19 cellular contexts compared by ENCODE assay signal in the genomic region with DNA sequence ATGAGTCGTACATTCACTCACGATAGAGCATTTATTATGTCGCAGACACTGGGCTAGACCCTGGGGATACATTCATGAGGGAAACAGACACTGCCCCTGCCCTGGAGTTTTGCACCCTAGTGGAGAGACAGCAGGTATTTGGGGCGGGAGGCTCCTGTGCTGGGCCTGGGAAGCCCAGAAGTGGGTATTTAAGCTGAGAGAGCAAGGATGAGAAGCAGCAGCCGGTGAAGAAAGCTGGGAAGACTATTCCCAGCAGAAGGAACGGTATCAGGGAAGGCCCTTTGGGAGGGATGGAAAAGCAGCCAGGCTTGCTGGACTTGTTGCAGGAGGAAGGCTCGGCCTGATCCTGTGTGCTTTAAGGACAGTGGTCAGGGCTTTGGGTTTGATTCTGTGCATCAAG. TPM values are rescaled to one million over a fixed set of nuclear protein-coding genes. Genes with fewer than 3 reads are reported as not detected.
DNase-seq lines count a peak whose midpoint lies in the region; ATAC-seq and TF ChIP-seq lines count a peak whose summit lies in the region.
"Had no signal": no experiment of that assay in that cellular context is flagged by ENCODE, and none has a peak within 500 bp of the region (broad histone marks: within the 10 kb centered on the region; RNA-seq: fewer than 3 reads in every experiment).

No MANE protein-coding gene starts in this region.

- CTCF ChIA-PET in WTC11 (lab: Charles Lee) = interaction anchor here (0.8 to 0.9 kb wide), 2 partner anchors 28 to 142 kb away, joined by 3 read pairs; a partner anchor contains a TSS

- intact Hi-C loops in left ventricle myocardium inferior (cut with micrococcal nuclease) = loop anchor here (5.0 to 10.0 kb wide), 2 partner anchors 133 to 305 kb away; no protein-coding TSS in a partner anchor
- intact Hi-C loops in left cardiac atrium (cut with DNase I) = loop anchor here (2.0 to 5.0 kb wide), 3 partner anchors 130 to 305 kb away; no protein-coding TSS in a partner anchor
- intact Hi-C loops in vagina (cut with DNase I) = loop anchor here (5.0 kb wide), 1 partner anchor 300 kb away; no protein-coding TSS in a partner anchor
- intact Hi-C loops in psoas muscle (cut with DNase I) = loop anchor here in 1 of 2 donors (5.0 to 10.0 kb wide), 2 partner anchors 135 to 543 kb away; no protein-coding TSS in a partner anchor

- H3K9me3 ChIP-seq in left ventricle myocardium inferior (replicated peaks) = no peaks in the 10 kb centered on the region
- no peaks in the 10 kb centered on the region for H3K9me3 ChIP-seq in muscle layer of colon (ENCODE audit: low read length)
- no peaks in the 10 kb centered on the region for H3K9me3 ChIP-seq in vagina
- no peaks in the 10 kb centered on the region for H3K9me3 ChIP-seq in psoas muscle
- H3K9me3 ChIP-seq: HAP-1, heart right ventricle, upper lobe of left lung had no signal

- H3K4me1 ChIP-seq in left ventricle myocardium inferior = peaks cover 30% of the 10 kb centered on the region
- peaks cover 34% of the 10 kb centered on the region for H3K4me1 ChIP-seq in muscle layer of colon (ENCODE audit: insufficient read depth, low read length)
- peaks cover 33% of the 10 kb centered on the region for H3K4me1 ChIP-seq in vagina
- H3K4me1 ChIP-seq in psoas muscle = no peaks in the 10 kb centered on the region
- H3K4me1 ChIP-seq: HAP-1 had no signal

- POLR2A ChIA-PET in WTC11 (lab: Charles Lee) = no interaction called here

- no peak for TF ChIP-seq CTCF in left ventricle myocardium inferior (IDR thresholded peaks at IDR 0.05; ENCODE audit: borderline replicate concordance)
- no peak for TF ChIP-seq CTCF in WTC11 (IDR thresholded peaks at IDR 0.05)
- TF ChIP-seq CTCF in vagina (IDR thresholded peaks at IDR 0.05) = no peak
- no peak for TF ChIP-seq CTCF in psoas muscle (IDR thresholded peaks at IDR 0.05)

- no peaks in the 10 kb centered on the region; the same call in 1 of the 2 replicates for H3K27me3 Mint-ChIP-seq in WTC11 (ENCODE audit: low read depth)

- H3K9me3 Mint-ChIP-seq in WTC11 = no peaks in the 10 kb centered on the region
- H3K9me3 Mint-ChIP-seq: activated T-cell treated with anti-CD3 and anti-CD28 coated beads, Interleukin-2, amount 50 U/mL, for 72 hours had no signal

- 0 out of 2 replicates have a peak overlapping the region, but pooled peaks have one; percentile 26 for H3K27ac Mint-ChIP-seq in WTC11
- H3K27ac Mint-ChIP-seq: activated T-cell treated with anti-CD3 and anti-CD28 coated beads, Interleukin-2, amount 50 U/mL, for 72 hours had no signal

- peaks cover 35% of the 10 kb centered on the region for H3K4me1 Mint-ChIP-seq in WTC11

- no peak overlapping the region for H3K4me3 ChIP-seq in left ventricle myocardium inferior
- no peak overlapping the region for H3K4me3 ChIP-seq in muscle layer of colon (ENCODE audit: low read depth in 1 of 2, low read length in 2 of 2)
- no peak overlapping the region for H3K4me3 ChIP-seq in vagina
- H3K4me3 ChIP-seq in psoas muscle = no peak overlapping the region
- H3K4me3 ChIP-seq: cardiac muscle cell, HAP-1 had no signal

- WGBS in psoas muscle, 3 donors = 69 to 82% (median 77%) methylated on average over 7 of the region's 7 CpGs

- H3K36me3 Mint-ChIP-seq in WTC11 = no peaks in the 10 kb centered on the region

- no peak overlapping the region for H3K4me3 Mint-ChIP-seq in WTC11

- ATAC-seq in left cardiac atrium (no peak), WTC11 (no peak), GM21737 (IDR thresholded peaks at IDR 0.05; ENCODE audit: unreplicated experiment) (no peak), psoas muscle (no peak)
- ATAC-seq: heart right ventricle, HepG2 had no signal

- peak overlapping the region; percentile 52 for H3K27ac ChIP-seq in left ventricle myocardium inferior (replicated peaks)
- peak overlapping the region; percentile 57 for H3K27ac ChIP-seq in muscle layer of colon (ENCODE audit: low read depth, low read length)
- peak overlapping the region; percentile 57 for H3K27ac ChIP-seq in vagina
- H3K27ac ChIP-seq in psoas muscle = no peak overlapping the region
- H3K27ac ChIP-seq: cardiac muscle cell had no signal

- no peak for TF ChIP-seq POLR2A in vagina (IDR thresholded peaks at IDR 0.05)

- H3K27me3 ChIP-seq in left ventricle myocardium inferior (ENCODE audit: low read depth) (no peaks in the 10 kb centered on the region), muscle layer of colon (ENCODE audit: control insufficient read depth in 1 of 2, insufficient read depth in 2 of 2, low read length in 2 of 2) (no peaks in the 10 kb centered on the region), vagina (no peaks in the 10 kb centered on the region), psoas muscle (ENCODE audit: insufficient read depth in 3 of 3, low read length in 2 of 3) (peaks cover 0 to 3% (median 0%) of the 10 kb centered on the region in 3 donors)
- H3K27me3 ChIP-seq: cardiac muscle cell, heart right ventricle, upper lobe of left lung had no signal

- no peak overlapping the region for H3K9ac ChIP-seq in muscle layer of colon (ENCODE audit: low read length)

- H3K36me3 ChIP-seq in left ventricle myocardium inferior (no peaks in the 10 kb centered on the region), muscle layer of colon (ENCODE audit: insufficient read depth, low read length) (peaks cover 6% of the 10 kb centered on the region), vagina (no peaks in the 10 kb centered on the region), psoas muscle (ENCODE audit: insufficient read depth in 1 of 2, low read depth in 1 of 2) (no peaks in the 10 kb centered on the region)
- H3K36me3 ChIP-seq: cardiac muscle cell, HAP-1, heart right ventricle, upper lobe of left lung had no signal

- DNase-seq in left ventricle myocardium inferior (no peak), left cardiac atrium (no peak), WTC11 (ENCODE audit: low spot score) (no peak), vagina (ENCODE audit: extremely low spot score in 2 of 2) (peak in 1 of 2 donors; percentile 79), psoas muscle (no peak), NCI-H446 (lab: John Stamatoyannopoulos, UW) (no peak)
- DNase-seq: activated CD8-positive, alpha-beta memory T cell treated with anti-CD3 and anti-CD28 coated beads for 24 hours; activated T-cell treated with anti-CD3 and anti-CD28 coated beads, Interleukin-2, amount 50 U/mL, for 72 hours; effector memory CD4-positive, alpha-beta T cell; heart right ventricle; mesendoderm; NCI-H187; stimulated activated CD4-positive, alpha-beta T cell treated with anti-CD3 and anti-CD28 coated beads, Interleukin-12 subunit alpha, Interleukin-12 subunit beta, amount 100 ng/mL, for 4 hours had no signal

TF ChIP-seq in WTC11, 78 proteins besides CTCF, POLR2A, EP300 and RAD21 (continues in another document):
- TF ChIP-seq ZNF219 (CRISPR knock-in tag; IDR thresholded peaks at IDR 0.05; ENCODE audit: borderline replicate concordance) = no peak
- TF ChIP-seq, protein P1, sequence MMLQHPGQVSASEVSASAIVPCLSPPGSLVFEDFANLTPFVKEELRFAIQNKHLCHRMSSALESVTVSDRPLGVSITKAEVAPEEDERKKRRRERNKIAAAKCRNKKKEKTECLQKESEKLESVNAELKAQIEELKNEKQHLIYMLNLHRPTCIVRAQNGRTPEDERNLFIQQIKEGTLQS (CRISPR knock-in tag; conservative IDR thresholded peaks at IDR 0.05) = no peak
- TF ChIP-seq ZNF416 (CRISPR knock-in tag; IDR thresholded peaks at IDR 0.05) = no peak
- TF ChIP-seq, protein P2, sequence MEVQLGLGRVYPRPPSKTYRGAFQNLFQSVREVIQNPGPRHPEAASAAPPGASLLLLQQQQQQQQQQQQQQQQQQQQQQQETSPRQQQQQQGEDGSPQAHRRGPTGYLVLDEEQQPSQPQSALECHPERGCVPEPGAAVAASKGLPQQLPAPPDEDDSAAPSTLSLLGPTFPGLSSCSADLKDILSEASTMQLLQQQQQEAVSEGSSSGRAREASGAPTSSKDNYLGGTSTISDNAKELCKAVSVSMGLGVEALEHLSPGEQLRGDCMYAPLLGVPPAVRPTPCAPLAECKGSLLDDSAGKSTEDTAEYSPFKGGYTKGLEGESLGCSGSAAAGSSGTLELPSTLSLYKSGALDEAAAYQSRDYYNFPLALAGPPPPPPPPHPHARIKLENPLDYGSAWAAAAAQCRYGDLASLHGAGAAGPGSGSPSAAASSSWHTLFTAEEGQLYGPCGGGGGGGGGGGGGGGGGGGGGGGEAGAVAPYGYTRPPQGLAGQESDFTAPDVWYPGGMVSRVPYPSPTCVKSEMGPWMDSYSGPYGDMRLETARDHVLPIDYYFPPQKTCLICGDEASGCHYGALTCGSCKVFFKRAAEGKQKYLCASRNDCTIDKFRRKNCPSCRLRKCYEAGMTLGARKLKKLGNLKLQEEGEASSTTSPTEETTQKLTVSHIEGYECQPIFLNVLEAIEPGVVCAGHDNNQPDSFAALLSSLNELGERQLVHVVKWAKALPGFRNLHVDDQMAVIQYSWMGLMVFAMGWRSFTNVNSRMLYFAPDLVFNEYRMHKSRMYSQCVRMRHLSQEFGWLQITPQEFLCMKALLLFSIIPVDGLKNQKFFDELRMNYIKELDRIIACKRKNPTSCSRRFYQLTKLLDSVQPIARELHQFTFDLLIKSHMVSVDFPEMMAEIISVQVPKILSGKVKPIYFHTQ (CRISPR knock-in tag; IDR thresholded peaks at IDR 0.05) = no peak
- no peak for TF ChIP-seq GABPB1 (CRISPR knock-in tag; IDR thresholded peaks at IDR 0.05)
- no peak for TF ChIP-seq RORB (CRISPR knock-in tag; IDR thresholded peaks at IDR 0.05)
- TF ChIP-seq ZNF396 (CRISPR knock-in tag; IDR thresholded peaks at IDR 0.05; ENCODE audit: borderline replicate concordance) = no peak
- no peak for TF ChIP-seq SMAD4 (CRISPR knock-in tag; IDR thresholded peaks at IDR 0.05)
- no peak for TF ChIP-seq CREB1 (CRISPR knock-in tag; IDR thresholded peaks at IDR 0.05)
- no peak for TF ChIP-seq ZNF232 (CRISPR knock-in tag; IDR thresholded peaks at IDR 0.05)
- no peak for TF ChIP-seq OVOL2 (CRISPR knock-in tag; IDR thresholded peaks at IDR 0.05; ENCODE audit: borderline replicate concordance)
- TF ChIP-seq, protein P3, sequence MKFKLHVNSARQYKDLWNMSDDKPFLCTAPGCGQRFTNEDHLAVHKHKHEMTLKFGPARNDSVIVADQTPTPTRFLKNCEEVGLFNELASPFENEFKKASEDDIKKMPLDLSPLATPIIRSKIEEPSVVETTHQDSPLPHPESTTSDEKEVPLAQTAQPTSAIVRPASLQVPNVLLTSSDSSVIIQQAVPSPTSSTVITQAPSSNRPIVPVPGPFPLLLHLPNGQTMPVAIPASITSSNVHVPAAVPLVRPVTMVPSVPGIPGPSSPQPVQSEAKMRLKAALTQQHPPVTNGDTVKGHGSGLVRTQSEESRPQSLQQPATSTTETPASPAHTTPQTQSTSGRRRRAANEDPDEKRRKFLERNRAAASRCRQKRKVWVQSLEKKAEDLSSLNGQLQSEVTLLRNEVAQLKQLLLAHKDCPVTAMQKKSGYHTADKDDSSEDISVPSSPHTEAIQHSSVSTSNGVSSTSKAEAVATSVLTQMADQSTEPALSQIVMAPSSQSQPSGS (CRISPR knock-in tag; IDR thresholded peaks at IDR 0.05; ENCODE audit: borderline replicate concordance, low read depth) = no peak
- TF ChIP-seq FOXP1 (CRISPR knock-in tag; IDR thresholded peaks at IDR 0.05; ENCODE audit: borderline replicate concordance) = no peak

RNA-seq across cellular contexts. Expression of a gene that starts 54.5 kb away (rescaled TPM):
- total RNA-seq in left ventricle myocardium inferior (11.4 TPM), left cardiac atrium (10 to 100 TPM; 11.7 to 13.6 TPM), WTC11 (2021) (2.9 to 4.9 TPM (median 4.0 TPM) in 3 replicates), vagina (6.9 TPM), psoas muscle (1 to 10 TPM; 3.3 to 7.5 (median 5.4) TPM)
- 1 to 10 TPM; 3.3 to 7.8 (median 3.6) TPM for polyA plus RNA-seq in psoas muscle
